Comparison of ENCODE assay signal across 8 cellular contexts in genomic region chr4:88592600-88593448, GRCh38. TPM values are rescaled to one million over a fixed set of nuclear protein-coding genes. Genes with fewer than 3 reads are reported as not detected.
DNase-seq lines count a peak whose midpoint lies in the region; ATAC-seq and TF ChIP-seq lines count a peak whose summit lies in the region.

No MANE protein-coding gene starts in this region.

- peak overlapping the region; percentile 69 for H3K4me2 ChIP-seq in OCI-LY1 (ENCODE audit: low read length)

- peak overlapping the region; percentile 75 for H3K4me3 ChIP-seq in OCI-LY1 (ENCODE audit: low read depth, low read length, poor library complexity, severe bottlenecking)
- H3K4me3 ChIP-seq in esophagus (ENCODE audit: low read depth in 1 of 2, low read length in 2 of 2) = peak overlapping the region; percentile 73 to 83
- H3K4me3 ChIP-seq in muscle layer of colon (ENCODE audit: low read depth in 1 of 2, low read length in 2 of 2) = peak overlapping the region; percentile 83 to 86

- no peaks in the 10 kb centered on the region for H3K27me3 ChIP-seq in OCI-LY1 (ENCODE audit: insufficient read depth, low read length)
- H3K27me3 ChIP-seq in esophagus (ENCODE audit: control insufficient read depth in 1 of 2, insufficient read depth in 2 of 2, low read length in 2 of 2) = no peaks in the 10 kb centered on the region
- no peaks in the 10 kb centered on the region for H3K27me3 ChIP-seq in muscle layer of colon (ENCODE audit: control insufficient read depth in 1 of 2, insufficient read depth in 2 of 2, low read length in 2 of 2)

- H3K79me2 ChIP-seq in OCI-LY1 (ENCODE audit: insufficient read depth, low read length) = no peaks in the 10 kb centered on the region

- H3F3A ChIP-seq in OCI-LY1 (ENCODE audit: insufficient read depth, low read length) = no peaks in the 10 kb centered on the region

- peaks cover 14% of the 10 kb centered on the region for H3K4me1 ChIP-seq in OCI-LY1 (ENCODE audit: insufficient read depth, low read length, severe bottlenecking)
- no peaks in the 10 kb centered on the region for H3K4me1 ChIP-seq in esophagus (ENCODE audit: control insufficient read depth in 2 of 2, insufficient read depth in 2 of 2, low read length in 1 of 2)
- peaks cover 18% of the 10 kb centered on the region for H3K4me1 ChIP-seq in muscle layer of colon (ENCODE audit: insufficient read depth, low read length)

- peak; percentile 73 for ATAC-seq in HG03354 (IDR thresholded peaks at IDR 0.05; ENCODE audit: poor library complexity, severe bottlenecking, unreplicated experiment)

- H3K9me3 ChIP-seq in OCI-LY1 (ENCODE audit: low read length) = no peaks in the 10 kb centered on the region
- H3K9me3 ChIP-seq in esophagus (ENCODE audit: control insufficient read depth in 2 of 2, insufficient read depth in 1 of 2, low read depth in 1 of 2, low read length in 1 of 2) = no peaks in the 10 kb centered on the region
- no peaks in the 10 kb centered on the region for H3K9me3 ChIP-seq in muscle layer of colon (ENCODE audit: low read length)

- H3K27ac ChIP-seq in C4-2B (peak overlapping the region; percentile 80), OCI-LY1 (ENCODE audit: low read depth, low read length, poor library complexity, severe bottlenecking) (no peak overlapping the region), esophagus (ENCODE audit: low read depth in 2 of 2, low read length in 1 of 2) (peak overlapping the region; percentile 94 to 96), muscle layer of colon (ENCODE audit: low read depth, low read length) (peak overlapping the region; percentile 98)

- peak overlapping the region; percentile 72 for H3K9ac ChIP-seq in OCI-LY1 (ENCODE audit: low read length)
- no peak overlapping the region for H3K9ac ChIP-seq in muscle layer of colon (ENCODE audit: low read length)

- whole genome bisulfite sequencing in esophagus, 2 donors = 1% methylated on average over 73 to 89 of the region's 89 CpGs

- no peak for TF ChIP-seq CTCF in C4-2B (conservative IDR thresholded peaks at IDR 0.05)
- TF ChIP-seq CTCF in OCI-LY1 (IDR thresholded peaks at IDR 0.05; ENCODE audit: low read length) = no peak

- peaks cover 7% of the 10 kb centered on the region; the same call in 1 of the 2 replicates for H3K36me3 ChIP-seq in OCI-LY1 (ENCODE audit: insufficient read depth, low read length)
- H3K36me3 ChIP-seq in esophagus (ENCODE audit: control insufficient read depth in 2 of 2, insufficient read depth in 2 of 2, low read length in 1 of 2) = peaks cover 0 to 5% of the 10 kb centered on the region in 2 donors
- peaks cover 8% of the 10 kb centered on the region for H3K36me3 ChIP-seq in muscle layer of colon (ENCODE audit: insufficient read depth, low read length)

- H4K20me1 ChIP-seq in OCI-LY1 (ENCODE audit: insufficient read depth, low read length) = no peaks in the 10 kb centered on the region

- H2AFZ ChIP-seq in OCI-LY1 (ENCODE audit: low read length) = 0 out of 2 replicates have a peak overlapping the region, but pooled peaks have one; percentile 3

- TF ChIP-seq POLR2A in GM19193 (IDR thresholded peaks at IDR 0.05; ENCODE audit: extremely low read depth, insufficient read depth, insufficient read length) = peak; percentile 28

- H3K9me2 ChIP-seq in OCI-LY1 (ENCODE audit: low read depth, low read length) = no peaks in the 10 kb centered on the region

- peak; percentile 85 for DNase-seq in activated T-cell treated with anti-CD3 and anti-CD28 coated beads, Interleukin-2, amount 50 U/mL, for 1 hour
- DNase-seq in stimulated activated CD8-positive, alpha-beta memory T cell treated with anti-CD3 and anti-CD28 coated beads, Interleukin-7, amount 100 ng/mL, for 24 hours (ENCODE audit: low read depth) = peak; percentile 63

RNA-seq across cellular contexts. Expression of gene HERC3, which starts 0.5 kb away (rescaled TPM):
- polyA plus RNA-seq in esophagus = 1 to 10 TPM; 7.5 to 9.9 TPM
